Comparison of ENCODE assay signal across 10 cellular contexts in the genomic region with DNA sequence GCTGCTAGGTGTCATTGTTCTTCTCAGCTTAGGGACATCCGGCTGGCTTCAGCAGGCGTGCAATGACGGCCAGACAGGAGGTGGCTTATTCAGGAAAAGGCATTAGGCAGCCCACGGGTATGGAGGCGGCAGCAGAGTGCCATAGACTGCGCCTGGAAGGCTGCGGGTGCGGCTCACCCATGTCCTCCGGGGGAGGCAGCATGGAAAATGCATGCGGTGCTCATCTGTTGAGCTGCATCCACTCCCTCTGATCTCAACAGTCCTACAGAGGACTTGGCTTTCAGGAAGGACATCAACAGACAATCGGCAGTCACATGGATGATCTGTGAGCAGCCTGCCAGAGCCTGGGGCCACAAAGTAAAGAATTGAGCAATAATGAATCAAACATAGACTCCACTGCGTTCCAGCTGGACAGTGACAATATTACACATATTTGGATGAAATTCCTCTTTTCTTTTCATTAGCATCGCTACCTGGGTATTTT. TPM values are rescaled to one million over a fixed set of nuclear protein-coding genes. Genes with fewer than 3 reads are reported as not detected.
DNase-seq lines count a peak whose midpoint lies in the region; ATAC-seq and TF ChIP-seq lines count a peak whose summit lies in the region.
"Had no signal": no experiment of that assay in that cellular context is flagged by ENCODE, and none has a peak within 500 bp of the region (broad histone marks: within the 10 kb centered on the region; RNA-seq: fewer than 3 reads in every experiment).

No MANE protein-coding gene starts in this region.

- H3K36me3 ChIP-seq in BE2C (no peaks in the 10 kb centered on the region), adipocyte (ENCODE audit: control insufficient read depth, insufficient read depth, low read length, severe bottlenecking) (no peaks in the 10 kb centered on the region), right lobe of liver (no peaks in the 10 kb centered on the region)

- DNase-seq in BE2C = no peak
- DNase-seq in HuH-7.5 (ENCODE audit: low spot score) = peak; percentile 49
- DNase-seq in adipocyte (ENCODE audit: low read depth) = peak; percentile 64
- DNase-seq in right lobe of liver = peak in 1 of 3 donors; percentile 81
- DNase-seq in globus pallidus (ENCODE audit: low spot score) = no peak
- DNase-seq: activated T-cell treated with anti-CD3 and anti-CD28 coated beads for 4 hours had no signal

- H3K9ac ChIP-seq in adipocyte (ENCODE audit: low read length) = peak overlapping the region; percentile 10

- no peaks in the 10 kb centered on the region for H3K9me3 ChIP-seq in BE2C
- no peaks in the 10 kb centered on the region for H3K9me3 ChIP-seq in adipocyte (ENCODE audit: control insufficient read depth, low read length)
- H3K9me3 ChIP-seq in right lobe of liver = no peaks in the 10 kb centered on the region

- H3K4me1 ChIP-seq in BE2C (no peaks in the 10 kb centered on the region), adipocyte (ENCODE audit: control insufficient read depth, insufficient read depth, low read length) (peaks cover 22% of the 10 kb centered on the region), right lobe of liver (peaks cover 0 to 10% (median 2%) of the 10 kb centered on the region in 4 donors)

- TF ChIP-seq CTCF in BE2C (IDR thresholded peaks at IDR 0.05; ENCODE audit: low read depth, low read length) (peak; percentile 15; the same call in 1 of the 2 replicates), right lobe of liver (IDR thresholded peaks at IDR 0.05) (peak; percentile 44 to 72 (median 48))

- peaks cover 10% of the 10 kb centered on the region for H3K27me3 ChIP-seq in BE2C
- peaks cover 24% of the 10 kb centered on the region for H3K27me3 ChIP-seq in adipocyte (replicated peaks; ENCODE audit: control insufficient read depth, insufficient read depth, low read length)
- peaks cover 0 to 6% of the 10 kb centered on the region in 2 donors for H3K27me3 ChIP-seq in right lobe of liver

- peak; percentile 86 to 92 (median 88) for ATAC-seq in right lobe of liver
- ATAC-seq in activated CD4-positive, CD25-positive, alpha-beta regulatory T cell treated with anti-CD3 and anti-CD28 coated beads, Interleukin-2, amount 50 U/mL, for 24 hours = no peak
- no peak for ATAC-seq in GM21381 (IDR thresholded peaks at IDR 0.05; ENCODE audit: unreplicated experiment)
- ATAC-seq in HG02885 (IDR thresholded peaks at IDR 0.05; ENCODE audit: poor library complexity, unreplicated experiment) = no peak

- intact Hi-C loops in right lobe of liver (cut with DNase I) = loop anchor here (5.0 to 10.0 kb wide), 3 partner anchors 49 to 292 kb away; partner anchors contain the start of gene ZBTB21 (in 1 of the 2)

- no peak for TF ChIP-seq POLR2A in right lobe of liver (IDR thresholded peaks at IDR 0.05)

- WGBS in right lobe of liver (ENCODE audit: insufficient coverage, low coverage, low lambda C conversion rate, missing lambda C conversion rate) = 43% methylated on average over 9 of the region's 13 CpGs

- no peak overlapping the region for H3K27ac ChIP-seq in right lobe of liver

- no peak overlapping the region for H3K4me3 ChIP-seq in BE2C (ENCODE audit: low read depth, low read length)
- no peak overlapping the region for H3K4me3 ChIP-seq in adipocyte (ENCODE audit: low read length)
- no peak overlapping the region for H3K4me3 ChIP-seq in right lobe of liver

RNA-seq across cellular contexts. Expression of gene UMODL1, which starts 42.9 kb away (rescaled TPM):
- not detected for polyA plus RNA-seq in BE2C (2012; ENCODE audit: insufficient read depth, insufficient read length, low read depth)
- total RNA-seq in right lobe of liver = 1 to 10 TPM in 2 of 6 experiments, under 1 TPM in 2, not detected in 2; 0.06 to 1.2 (median 0.75) TPM
- total RNA-seq: astrocyte had no signal

Comparison
In these comparisons a context has a peak if more than half of its experiments do, and no peak if none do; other contexts are left out.
1. DNase-seq: peak in HuH-7.5 (single experiment) and adipocyte (single experiment); none in BE2C (single experiment) and globus pallidus (single experiment).
2. ATAC-seq: peak in right lobe of liver (4 of 4); none in activated CD4-positive, CD25-positive, alpha-beta regulatory T cell treated with anti-CD3 and anti-CD28 coated beads, Interleukin-2, amount 50 U/mL, for 24 hours (0 of 2), GM21381 (single experiment) and HG02885 (single experiment).